ENCODE assay signal across 1 cellular context in the genomic region with DNA sequence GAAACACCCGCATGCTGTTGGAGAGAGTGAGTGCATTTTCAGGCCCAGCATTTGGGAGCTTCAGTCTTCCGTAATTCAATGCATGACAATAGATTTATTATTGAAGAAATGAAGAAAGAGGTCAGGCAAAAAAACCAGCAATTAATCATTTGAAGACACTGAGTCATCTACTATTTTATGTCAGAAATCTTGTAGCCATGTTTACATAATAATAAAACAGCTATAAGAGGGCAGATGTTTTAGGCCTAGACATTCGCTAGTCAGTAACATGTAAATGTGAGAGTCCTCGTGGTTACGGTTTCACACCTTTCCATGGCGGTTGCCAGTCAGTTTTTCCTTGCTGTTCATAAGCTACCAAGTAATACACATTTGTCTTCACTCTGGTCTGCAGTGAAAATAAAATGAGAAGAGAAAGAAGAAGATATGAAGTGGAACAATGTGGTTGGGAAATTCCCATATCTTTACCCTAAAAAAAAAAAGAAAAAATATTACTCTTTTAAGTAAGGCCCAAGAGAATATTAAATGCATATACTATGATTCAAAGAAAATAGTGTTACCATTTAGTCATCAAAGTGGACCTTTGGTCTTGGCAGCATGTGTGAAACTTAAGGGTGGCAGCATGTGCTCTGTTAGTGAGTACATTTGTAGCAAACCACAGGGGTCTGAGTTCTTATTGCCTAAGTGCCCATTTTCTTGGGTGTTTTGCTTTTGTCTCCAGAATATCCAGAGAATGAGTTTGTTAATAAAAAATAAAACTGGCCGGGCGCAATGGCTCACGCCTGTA.
TF ChIP-seq lines count a peak whose summit lies in the region.

No MANE protein-coding gene starts in this region.

TF ChIP-seq in GM12878, 131 proteins besides CTCF, POLR2A, EP300 and RAD21 (continued from another document):
- TF ChIP-seq, protein P1, sequence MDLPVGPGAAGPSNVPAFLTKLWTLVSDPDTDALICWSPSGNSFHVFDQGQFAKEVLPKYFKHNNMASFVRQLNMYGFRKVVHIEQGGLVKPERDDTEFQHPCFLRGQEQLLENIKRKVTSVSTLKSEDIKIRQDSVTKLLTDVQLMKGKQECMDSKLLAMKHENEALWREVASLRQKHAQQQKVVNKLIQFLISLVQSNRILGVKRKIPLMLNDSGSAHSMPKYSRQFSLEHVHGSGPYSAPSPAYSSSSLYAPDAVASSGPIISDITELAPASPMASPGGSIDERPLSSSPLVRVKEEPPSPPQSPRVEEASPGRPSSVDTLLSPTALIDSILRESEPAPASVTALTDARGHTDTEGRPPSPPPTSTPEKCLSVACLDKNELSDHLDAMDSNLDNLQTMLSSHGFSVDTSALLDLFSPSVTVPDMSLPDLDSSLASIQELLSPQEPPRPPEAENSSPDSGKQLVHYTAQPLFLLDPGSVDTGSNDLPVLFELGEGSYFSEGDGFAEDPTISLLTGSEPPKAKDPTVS (IDR thresholded peaks at IDR 0.05; ENCODE audit: low read depth, low read length) = no peak
- TF ChIP-seq FOXM1 (IDR thresholded peaks at IDR 0.05; ENCODE audit: low read depth, low read length) (peak; percentile 86; the same call in 1 of the 2 replicates), ATF7 (IDR thresholded peaks at IDR 0.05; ENCODE audit: low read depth) (peak; percentile 69), POLR2AphosphoS5 (IDR thresholded peaks at IDR 0.05; ENCODE audit: low read length) (no peak), NBN (IDR thresholded peaks at IDR 0.05) (peak; percentile 55; the same call in 1 of the 2 replicates), CREB1 (IDR thresholded peaks at IDR 0.05; ENCODE audit: low read depth) (no peak), RFX5 (IDR thresholded peaks at IDR 0.05; ENCODE audit: low read depth, low read length) (no peak), LARP7 (IDR thresholded peaks at IDR 0.05) (no peak), SRF (IDR thresholded peaks at IDR 0.05; ENCODE audit: low read depth in 2 of 2, low read length in 2 of 2) (no peak), NFIC (IDR thresholded peaks at IDR 0.05; ENCODE audit: low read depth, low read length) (peak; percentile 96), CHD1 (IDR thresholded peaks at IDR 0.05; ENCODE audit: low read depth, low read length) (no peak), SIX5 (IDR thresholded peaks at IDR 0.05; ENCODE audit: low read depth, low read length, severe bottlenecking) (no peak), TCF3 (IDR thresholded peaks at IDR 0.05; ENCODE audit: borderline replicate concordance, insufficient read depth, low read depth, low read length) (no peak), NR2C2 (IDR thresholded peaks at IDR 0.05; ENCODE audit: borderline replicate concordance, control insufficient read depth, insufficient read length, low read depth) (no peak), CEBPB (IDR thresholded peaks at IDR 0.05; ENCODE audit: borderline replicate concordance in 1 of 2, low read depth in 2 of 2, low read length in 2 of 2) (0 out of 4 replicates have a peak, but pooled peaks of 1 of the 2 experiments have one; percentile 44)
- TF ChIP-seq, protein P2, sequence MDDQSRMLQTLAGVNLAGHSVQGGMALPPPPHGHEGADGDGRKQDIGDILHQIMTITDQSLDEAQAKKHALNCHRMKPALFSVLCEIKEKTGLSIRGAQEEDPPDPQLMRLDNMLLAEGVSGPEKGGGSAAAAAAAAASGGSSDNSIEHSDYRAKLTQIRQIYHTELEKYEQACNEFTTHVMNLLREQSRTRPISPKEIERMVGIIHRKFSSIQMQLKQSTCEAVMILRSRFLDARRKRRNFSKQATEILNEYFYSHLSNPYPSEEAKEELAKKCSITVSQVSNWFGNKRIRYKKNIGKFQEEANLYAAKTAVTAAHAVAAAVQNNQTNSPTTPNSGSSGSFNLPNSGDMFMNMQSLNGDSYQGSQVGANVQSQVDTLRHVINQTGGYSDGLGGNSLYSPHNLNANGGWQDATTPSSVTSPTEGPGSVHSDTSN (IDR thresholded peaks at IDR 0.05; ENCODE audit: insufficient replicate concordance, low read depth, low read length) = no peak
- TF ChIP-seq, protein P3, sequence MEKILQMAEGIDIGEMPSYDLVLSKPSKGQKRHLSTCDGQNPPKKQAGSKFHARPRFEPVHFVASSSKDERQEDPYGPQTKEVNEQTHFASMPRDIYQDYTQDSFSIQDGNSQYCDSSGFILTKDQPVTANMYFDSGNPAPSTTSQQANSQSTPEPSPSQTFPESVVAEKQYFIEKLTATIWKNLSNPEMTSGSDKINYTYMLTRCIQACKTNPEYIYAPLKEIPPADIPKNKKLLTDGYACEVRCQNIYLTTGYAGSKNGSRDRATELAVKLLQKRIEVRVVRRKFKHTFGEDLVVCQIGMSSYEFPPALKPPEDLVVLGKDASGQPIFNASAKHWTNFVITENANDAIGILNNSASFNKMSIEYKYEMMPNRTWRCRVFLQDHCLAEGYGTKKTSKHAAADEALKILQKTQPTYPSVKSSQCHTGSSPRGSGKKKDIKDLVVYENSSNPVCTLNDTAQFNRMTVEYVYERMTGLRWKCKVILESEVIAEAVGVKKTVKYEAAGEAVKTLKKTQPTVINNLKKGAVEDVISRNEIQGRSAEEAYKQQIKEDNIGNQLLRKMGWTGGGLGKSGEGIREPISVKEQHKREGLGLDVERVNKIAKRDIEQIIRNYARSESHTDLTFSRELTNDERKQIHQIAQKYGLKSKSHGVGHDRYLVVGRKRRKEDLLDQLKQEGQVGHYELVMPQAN (conservative IDR thresholded peaks at IDR 0.05) = no peak
- TF ChIP-seq, protein P4, sequence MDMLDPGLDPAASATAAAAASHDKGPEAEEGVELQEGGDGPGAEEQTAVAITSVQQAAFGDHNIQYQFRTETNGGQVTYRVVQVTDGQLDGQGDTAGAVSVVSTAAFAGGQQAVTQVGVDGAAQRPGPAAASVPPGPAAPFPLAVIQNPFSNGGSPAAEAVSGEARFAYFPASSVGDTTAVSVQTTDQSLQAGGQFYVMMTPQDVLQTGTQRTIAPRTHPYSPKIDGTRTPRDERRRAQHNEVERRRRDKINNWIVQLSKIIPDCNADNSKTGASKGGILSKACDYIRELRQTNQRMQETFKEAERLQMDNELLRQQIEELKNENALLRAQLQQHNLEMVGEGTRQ (IDR thresholded peaks at IDR 0.05; ENCODE audit: borderline replicate concordance, low read depth, low read length) = no peak
